ENCODE assay signal across 20 cellular contexts in genomic region chr15:100651253-100651652, GRCh38. TPM values are rescaled to one million over a fixed set of nuclear protein-coding genes. Genes with fewer than 3 reads are reported as not detected.
DNase-seq lines count a peak whose midpoint lies in the region; TF ChIP-seq lines count a peak whose summit lies in the region.
"Had no signal": no experiment of that assay in that cellular context is flagged by ENCODE, and none has a peak within 500 bp of the region (broad histone marks: within the 10 kb centered on the region; RNA-seq: fewer than 3 reads in every experiment).

No MANE protein-coding gene starts in this region.

- H3K4me3 ChIP-seq in AG09309 (ENCODE audit: control insufficient read depth, low read depth, low read length) (no peak overlapping the region), fibroblast of the aortic adventitia (ENCODE audit: low read depth, low read length) (no peak overlapping the region)
- H3K4me3 ChIP-seq: cardiac muscle cell, thyroid gland had no signal

- intact Hi-C loops in CD14-positive monocyte (cut with micrococcal nuclease) (no loop called here), Calu3 (cut with micrococcal nuclease; ENCODE audit: unreplicated experiment) (no loop called here)

- TF ChIP-seq CTCF in AG09309 (IDR thresholded peaks at IDR 0.05; ENCODE audit: control insufficient read depth, insufficient read depth, low read depth, low read length, missing control alignments) (peak; percentile 24), fibroblast of the aortic adventitia (IDR thresholded peaks at IDR 0.05; ENCODE audit: insufficient read depth, low read length) (no peak), CD14-positive monocyte (IDR thresholded peaks at IDR 0.05) (no peak), Calu3 (IDR thresholded peaks at IDR 0.05; ENCODE audit: unreplicated experiment) (no peak)

- no TSS peak for BruUV-seq in Calu3 (replicated peaks; lab: Mats Ljungman, UMichigan)

- H3K4me3 Mint-ChIP-seq in CD14-positive monocyte (no peak overlapping the region), Calu3 (ENCODE audit: low read depth, unreplicated experiment) (no peak overlapping the region)
- H3K4me3 Mint-ChIP-seq: H9, immature natural killer cell had no signal

- no peaks in the 10 kb centered on the region for H3K9me3 Mint-ChIP-seq in CD14-positive monocyte
- H3K9me3 Mint-ChIP-seq in Calu3 (ENCODE audit: low read depth, unreplicated experiment), result no peaks in the 10 kb centered on the region
- H3K9me3 Mint-ChIP-seq: activated T-helper 2 cell treated with anti-CD3 and anti-CD28 coated beads, Interferon-gamma antibody, Interleukin-2, Interleukin-4, amounts not matched to agents 10 μg/mL and 5 μg/mL and 100 μg/mL, durations not matched to agents 14 hours and 24 hours and 36 hours; H9; immature natural killer cell had no signal

- peaks cover 0 to 2% (median 2%) of the 10 kb centered on the region in 3 donors for H3K27me3 Mint-ChIP-seq in CD14-positive monocyte (ENCODE audit: low read depth in 3 of 3)
- no peaks in the 10 kb centered on the region for H3K27me3 Mint-ChIP-seq in Calu3 (ENCODE audit: unreplicated experiment)

- H3K36me3 Mint-ChIP-seq in CD14-positive monocyte (peaks cover 41 to 42% of the 10 kb centered on the region in 2 donors), Calu3 (ENCODE audit: insufficient read depth, unreplicated experiment) (no peaks in the 10 kb centered on the region)

- DNase-seq in AG09309 (ENCODE audit: low read depth) (no peak), GM04504 (ENCODE audit: low read depth) (peak; percentile 44), RPMI7951 (ENCODE audit: low read depth) (peak; percentile 52), fibroblast of the aortic adventitia (ENCODE audit: low read depth) (peak; percentile 16), NCI-H446 treated with DMSO at 0.1 percent for 48 hours (lab: John Stamatoyannopoulos, UW) (no peak), NCI-H2171 (lab: John Stamatoyannopoulos, UW) (no peak), CD14-positive monocyte (ENCODE audit: low spot score) (no peak), Calu3 (no peak)
- DNase-seq: activated CD8-positive, alpha-beta memory T cell treated with anti-CD3 and anti-CD28 coated beads, Interleukin-2, amount 50 U/mL, for 4 hours; H9; immature natural killer cell; Karpas-422; NCI-H1092 treated with DMSO at 0.1 percent for 48 hours; NCI-H2029 treated with DMSO at 0.1 percent for 48 hours; posterior cingulate gyrus; small intestine; stimulated activated naive CD8-positive, alpha-beta T cell treated with anti-CD3 and anti-CD28 coated beads, Interleukin-15, Interleukin-2, amounts not matched to agents 100 U/mL and 50 U/mL, for 24 hours; thyroid gland had no signal

- no peak overlapping the region for H3K27ac Mint-ChIP-seq in CD14-positive monocyte
- H3K27ac Mint-ChIP-seq in Calu3 (ENCODE audit: unreplicated experiment), result no peak overlapping the region
- H3K27ac Mint-ChIP-seq: activated T-helper 2 cell treated with anti-CD3 and anti-CD28 coated beads, Interferon-gamma antibody, Interleukin-2, Interleukin-4, amounts not matched to agents 10 μg/mL and 5 μg/mL and 100 μg/mL, durations not matched to agents 14 hours and 24 hours and 36 hours; immature natural killer cell had no signal

- CTCF ChIA-PET in Calu3 (lab: Charles Lee), result no interaction called here

- H3K4me1 Mint-ChIP-seq in CD14-positive monocyte, result no peaks in the 10 kb centered on the region
- no peaks in the 10 kb centered on the region for H3K4me1 Mint-ChIP-seq in Calu3 (ENCODE audit: low read depth, unreplicated experiment)

RNA-seq across cellular contexts. Expression of gene ASB7, which starts 48.9 kb away (rescaled TPM):
- total RNA-seq in RPMI7951 (2014; rRNA removed; shearing (Covaris generic)), result 11.5 and 13.5 TPM in 2 replicates
- total RNA-seq in fibroblast of the aortic adventitia (ENCODE audit: low replicate concordance), result 11.9 and 13.8 TPM in 2 replicates
- 1 to 10 TPM; 5.3 to 7.6 TPM for polyA plus RNA-seq in CD14-positive monocyte
- 19.4 and 23.0 TPM in 2 replicates for total RNA-seq in Calu3 (2022)

RNA-seq across cellular contexts. Expression of gene LINS1, which starts 49.3 kb away (rescaled TPM):
- 20.4 and 23.2 TPM in 2 replicates for total RNA-seq in RPMI7951 (2014; rRNA removed; shearing (Covaris generic))
- total RNA-seq in fibroblast of the aortic adventitia (ENCODE audit: low replicate concordance), result 11.2 and 25.8 TPM in 2 replicates
- polyA plus RNA-seq in CD14-positive monocyte, result 1 to 10 TPM; 4.2 to 8.8 TPM
- 25.0 and 25.2 TPM in 2 replicates for total RNA-seq in Calu3 (2022)

Comparison
In these comparisons a context has a peak if more than half of its experiments do, and no peak if none do; other contexts are left out.
1. DNase-seq: peak in GM04504 (single experiment), RPMI7951 (single experiment) and fibroblast of the aortic adventitia (single experiment); none in AG09309 (single experiment), NCI-H446 treated with DMSO at 0.1 percent for 48 hours (single experiment), NCI-H2171 (single experiment), CD14-positive monocyte (single experiment) and Calu3 (single experiment).